Comparison of ENCODE assay signal across 17 cellular contexts in the genomic region with DNA sequence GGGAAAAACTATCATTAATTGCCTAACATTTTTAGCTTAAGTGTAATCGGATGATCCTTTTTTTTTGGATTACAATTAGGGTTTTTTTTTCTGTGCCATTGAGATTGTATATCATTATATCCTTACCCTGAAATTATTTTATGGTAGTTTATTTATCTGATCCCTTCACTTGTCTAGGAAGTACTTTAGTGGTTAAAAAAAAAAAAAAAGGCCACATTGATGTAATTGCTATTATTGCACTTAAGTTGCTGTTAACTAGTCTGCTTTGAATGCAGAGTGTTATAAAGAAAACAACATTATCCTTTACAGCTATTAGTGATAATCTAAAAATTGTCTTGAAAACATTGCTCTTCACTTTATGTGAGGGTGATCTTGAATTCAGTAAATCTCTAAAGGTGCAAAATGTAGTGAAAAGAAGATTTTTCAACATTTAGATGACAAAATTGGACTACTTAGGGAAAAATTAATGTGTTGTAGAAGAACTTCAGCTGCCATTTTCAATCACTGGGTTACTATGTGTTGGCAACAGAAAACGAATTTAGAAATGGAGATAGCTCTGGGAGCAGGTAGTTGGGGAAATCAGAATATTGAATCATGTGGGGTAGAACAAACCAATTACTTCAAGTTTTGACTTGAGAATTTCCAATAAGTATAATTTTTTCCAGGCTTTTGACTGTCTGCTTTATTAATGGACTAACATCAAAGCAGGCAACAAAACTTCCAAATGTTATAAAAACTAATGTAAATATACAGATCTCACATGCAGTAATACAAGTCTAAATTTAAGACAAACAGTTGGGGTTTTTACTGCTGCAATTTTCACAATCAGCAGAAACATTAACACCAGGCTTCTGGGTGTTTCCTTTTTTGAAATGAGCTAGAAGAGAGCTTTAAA. TPM values are rescaled to one million over a fixed set of nuclear protein-coding genes. Genes with fewer than 3 reads are reported as not detected.
DNase-seq lines count a peak whose midpoint lies in the region; FAIRE-seq and TF ChIP-seq lines count a peak whose summit lies in the region.
"Had no signal": no experiment of that assay in that cellular context is flagged by ENCODE, and none has a peak within 500 bp of the region (broad histone marks: within the 10 kb centered on the region; RNA-seq: fewer than 3 reads in every experiment).

No MANE protein-coding gene starts in this region.

- H3K36me3 ChIP-seq in iPS-20b (ENCODE audit: insufficient read depth, low read depth, low read length) (no peaks in the 10 kb centered on the region), thyroid gland (no peaks in the 10 kb centered on the region), suprapubic skin (no peaks in the 10 kb centered on the region)
- H3K36me3 ChIP-seq: ovary had no signal

- TF ChIP-seq CTCF in thyroid gland (IDR thresholded peaks at IDR 0.05) (no peak), suprapubic skin (IDR thresholded peaks at IDR 0.05) (no peak)

- H3K4me3 ChIP-seq in iPS-20b (ENCODE audit: low read length): peak overlapping the region; percentile 99
- no peak overlapping the region for H3K4me3 ChIP-seq in thyroid gland (replicated peaks in 1 of 3)
- no peak overlapping the region for H3K4me3 ChIP-seq in suprapubic skin
- H3K4me3 ChIP-seq: ovary had no signal

- TF ChIP-seq POLR2A in thyroid gland (IDR thresholded peaks at IDR 0.05): no peak
- TF ChIP-seq POLR2A in suprapubic skin (IDR thresholded peaks at IDR 0.05): no peak

- peak; percentile 72 for DNase-seq in NOMO-1 treated with DMSO at 0.1 percent for 48 hours (lab: John Stamatoyannopoulos, UW; ENCODE audit: unreplicated experiment)
- no peak for DNase-seq in NOMO-1 treated with dmso at 0.1 percent for 144 hours (lab: John Stamatoyannopoulos, UW; ENCODE audit: unreplicated experiment)
- DNase-seq in RCC 7860 (ENCODE audit: low spot score): no peak
- no peak for DNase-seq in thyroid gland
- no peak for DNase-seq in suprapubic skin (ENCODE audit: low spot score in 2 of 2)
- no peak for DNase-seq in NCI-H345 treated with DMSO at 0.1 percent for 48 hours (lab: John Stamatoyannopoulos, UW; ENCODE audit: unreplicated experiment)
- DNase-seq in kidney glomerular epithelial cell (lab: John Stamatoyannopoulos, UW): no peak
- DNase-seq: activated B cell treated with CpG ODN at 0.5 μM for 24 hours; activated effector memory CD4-positive, alpha-beta T cell treated with anti-CD3 and anti-CD28 coated beads, Interleukin-2, amount 50 U/mL, for 16 hours; CD8-positive, alpha-beta T cell; NCI-H1694 treated with DMSO at 0.1 percent for 48 hours; NCI-H526; ovary; T-helper 1 cell had no signal

- H3K4me1 ChIP-seq in iPS-20b (ENCODE audit: insufficient read depth, low read length) (peaks cover 55% of the 10 kb centered on the region), thyroid gland (peaks cover 9 to 24% of the 10 kb centered on the region in 2 donors), suprapubic skin (peaks cover 20% of the 10 kb centered on the region)

- TF ChIP-seq EP300 in suprapubic skin (IDR thresholded peaks at IDR 0.05): no peak

- H3K27ac ChIP-seq in iPS-20b (ENCODE audit: low read length): no peak overlapping the region
- H3K27ac ChIP-seq in thyroid gland: peak overlapping the region in 2 of 3 donors; percentile 1 to 99
- H3K27ac ChIP-seq in suprapubic skin: no peak overlapping the region
- H3K27ac ChIP-seq: ovary had no signal

- intact Hi-C loops in thyroid gland (cut with DNase I): no loop called here

- WGBS in thyroid gland, 2 donors: 60 to 61% methylated on average over 2 of the region's 2 CpGs
- WGBS in suprapubic skin: 51% methylated on average over 2 of the region's 2 CpGs

- FAIRE-seq in RCC 7860 (lab: Jason Lieb, UNC): peak; percentile 11
- FAIRE-seq: A204.1, G401.6 had no signal

- H3K27me3 ChIP-seq in iPS-20b (ENCODE audit: insufficient read depth, low read length) (no peaks in the 10 kb centered on the region), thyroid gland (no peaks in the 10 kb centered on the region), suprapubic skin (peaks cover 27% of the 10 kb centered on the region)
- H3K27me3 ChIP-seq: ovary had no signal

- no peak overlapping the region; the same call in 1 of the 2 replicates for H3K9ac ChIP-seq in iPS-20b (ENCODE audit: low read depth, low read length)

- H3K9me3 ChIP-seq in iPS-20b (ENCODE audit: insufficient read depth, low read depth, low read length) (no peaks in the 10 kb centered on the region), thyroid gland (no peaks in the 10 kb centered on the region), suprapubic skin (no peaks in the 10 kb centered on the region)
- H3K9me3 ChIP-seq: ovary had no signal

RNA-seq across cellular contexts. Expression of a gene that starts 5.0 kb away (rescaled TPM):
- total RNA-seq in thyroid gland (100 to 1,000 TPM; 110 to 180 (median 154) TPM), suprapubic skin (10 to 100 TPM; 40.7 to 53.4 (median 44.2) TPM)
- total RNA-seq: activated B cell treated with CpG ODN at 0.5 μM for 24 hours; CD8-positive, alpha-beta T cell had no signal

Comparison
In these comparisons a context has a peak if more than half of its experiments do, and no peak if none do; other contexts are left out.
1. H3K27ac ChIP-seq: peak in thyroid gland (2 of 3); none in iPS-20b (single experiment) and suprapubic skin (single experiment).